ENCODE assay signal across 18 cellular contexts in genomic region chr9:37002413-37003217, GRCh38. TPM values are rescaled to one million over a fixed set of nuclear protein-coding genes. Genes with fewer than 3 reads are reported as not detected.
DNase-seq lines count a peak whose midpoint lies in the region; ATAC-seq and TF ChIP-seq lines count a peak whose summit lies in the region.
"Had no signal": no experiment of that assay in that cellular context is flagged by ENCODE, and none has a peak within 500 bp of the region (broad histone marks: within the 10 kb centered on the region; RNA-seq: fewer than 3 reads in every experiment).

No MANE protein-coding gene starts in this region.

- peaks cover 4 to 5% (median 5%) of the 10 kb centered on the region in 3 donors for H3K4me1 Mint-ChIP-seq in T-cell
- peaks cover 2 to 3% of the 10 kb centered on the region in 2 donors for H3K4me1 Mint-ChIP-seq in effector memory CD8-positive, alpha-beta T cell (ENCODE audit: low read depth in 2 of 2)

- peak overlapping the region; percentile 20 for H3K4me3 ChIP-seq in iPS-11a (ENCODE audit: low read depth, low read length)
- H3K4me3 ChIP-seq: body of pancreas, dorsolateral prefrontal cortex, sigmoid colon had no signal

- peak; percentile 8 for TF ChIP-seq POLR2A in GM18526 (IDR thresholded peaks at IDR 0.05; ENCODE audit: extremely low read depth, insufficient read length)

- H3K4me3 Mint-ChIP-seq in T-cell, result peak overlapping the region in 2 of 3 donors; percentile 35 to 65
- no peak overlapping the region for H3K4me3 Mint-ChIP-seq in effector memory CD8-positive, alpha-beta T cell
- H3K4me3 Mint-ChIP-seq: activated CD4-positive, alpha-beta memory T cell treated with anti-CD3 and anti-CD28 coated beads for 36 hours; neural crest cell had no signal

- H3K27ac Mint-ChIP-seq in T-cell, result no peak overlapping the region
- no peak overlapping the region for H3K27ac Mint-ChIP-seq in effector memory CD8-positive, alpha-beta T cell
- H3K27ac Mint-ChIP-seq: activated CD4-positive, alpha-beta memory T cell treated with anti-CD3 and anti-CD28 coated beads for 36 hours had no signal

- peaks cover 63 to 72% of the 10 kb centered on the region in 2 donors for H3K27me3 Mint-ChIP-seq in T-cell
- peaks cover 70 to 79% of the 10 kb centered on the region in 2 donors for H3K27me3 Mint-ChIP-seq in effector memory CD8-positive, alpha-beta T cell

- no peaks in the 10 kb centered on the region for H3K9me3 Mint-ChIP-seq in T-cell
- no peaks in the 10 kb centered on the region for H3K9me3 Mint-ChIP-seq in effector memory CD8-positive, alpha-beta T cell
- H3K9me3 Mint-ChIP-seq: activated CD4-positive, alpha-beta memory T cell treated with anti-CD3 and anti-CD28 coated beads for 36 hours; neural crest cell had no signal

- DNase-seq in T-cell (no peak), retina (peak; percentile 51), RPMI8226 (no peak), NCI-H1105 (lab: John Stamatoyannopoulos, UW) (no peak), hypothalamus (lab: John Stamatoyannopoulos, UW) (no peak)
- no peak for DNase-seq in effector memory CD8-positive, alpha-beta T cell
- DNase-seq: activated CD4-positive, alpha-beta memory T cell treated with anti-CD3 and anti-CD28 coated beads for 36 hours; activated effector memory CD4-positive, alpha-beta T cell treated with Interleukin-2 at 50 U/mL for 16 hours; body of pancreas; dorsolateral prefrontal cortex; foreskin fibroblast; left colon; NCI-H748 treated with DMSO at 0.1 percent for 48 hours; sigmoid colon; T-helper 2 cell had no signal

- POLR2A ChIA-PET in T-cell (lab: Charles Lee), result no interaction called here

- no peaks in the 10 kb centered on the region for H3K36me3 Mint-ChIP-seq in T-cell
- H3K36me3 Mint-ChIP-seq in effector memory CD8-positive, alpha-beta T cell (ENCODE audit: insufficient read depth), result no peaks in the 10 kb centered on the region
- H3K36me3 Mint-ChIP-seq: activated CD4-positive, alpha-beta memory T cell treated with anti-CD3 and anti-CD28 coated beads for 36 hours had no signal

- no peak for ATAC-seq in T-cell (replicated peaks in 1 of 4)
- no peak for ATAC-seq in effector memory CD8-positive, alpha-beta T cell (replicated peaks)
- ATAC-seq: body of pancreas, left colon had no signal

- CTCF ChIA-PET in T-cell (lab: Charles Lee), result no interaction called here

RNA-seq across cellular contexts. Expression of gene PAX5, which starts 31.5 kb away (rescaled TPM):
- total RNA-seq in T-cell, result 10 to 100 TPM in 1 of 5 donors, 1 to 10 TPM in 4; 1.7 to 12.4 (median 4.4) TPM
- total RNA-seq: sigmoid colon had no signal

Comparison
In these comparisons a context has a peak if more than half of its experiments do, and no peak if none do; other contexts are left out.
1. H3K4me3 Mint-ChIP-seq: peak in T-cell (2 of 3); none in effector memory CD8-positive, alpha-beta T cell (0 of 2).